In genomic region chr7:148084138-148084537, GRCh38 we compare ENCODE assay signal across 8 cellular contexts.
DNase-seq lines count a peak whose midpoint lies in the region; ATAC-seq and TF ChIP-seq lines count a peak whose summit lies in the region.

No MANE protein-coding gene starts in this region.

- H3K27me3 ChIP-seq in ascending aorta = no peaks in the 10 kb centered on the region
- no peaks in the 10 kb centered on the region for H3K27me3 ChIP-seq in iPS DF 6.9 (ENCODE audit: control insufficient read depth, insufficient read depth, low read length)

- H3K9me3 ChIP-seq in ascending aorta (no peaks in the 10 kb centered on the region), iPS DF 6.9 (ENCODE audit: control insufficient read depth, insufficient read depth, low read length) (no peaks in the 10 kb centered on the region)

- DNase-seq in activated T-cell treated with anti-CD3 and anti-CD28 coated beads for 24 hours (ENCODE audit: low read depth) (peak; percentile 2), activated T-cell treated with anti-CD3 and anti-CD28 coated beads for 4 hours (no peak), NCI-H2227 treated with DMSO at 0.1 percent for 48 hours (lab: John Stamatoyannopoulos, UW) (peak; percentile 88), ascending aorta (ENCODE audit: low spot score in 2 of 2) (no peak), iPS DF 6.9 (ENCODE audit: low read depth, low spot score) (peak; percentile 54), stromal cell of bone marrow (ENCODE audit: low read depth) (peak; percentile 59)

- peak; percentile 73 for ATAC-seq in HG03064 (IDR thresholded peaks at IDR 0.05; ENCODE audit: low read depth, unreplicated experiment)
- no peak for ATAC-seq in HG02852 (IDR thresholded peaks at IDR 0.05; ENCODE audit: unreplicated experiment)

- H3K4me3 ChIP-seq in ascending aorta = no peak overlapping the region
- no peak overlapping the region for H3K4me3 ChIP-seq in iPS DF 6.9 (ENCODE audit: low read length)

- intact Hi-C loops in ascending aorta (cut with DNase I) = loop anchor here (2.0 kb wide), 1 partner anchor 19 kb away; no protein-coding TSS in a partner anchor

- no peaks in the 10 kb centered on the region for H3K36me3 ChIP-seq in ascending aorta
- no peaks in the 10 kb centered on the region for H3K36me3 ChIP-seq in iPS DF 6.9 (ENCODE audit: control insufficient read depth, insufficient read depth, low read length)

- no peaks in the 10 kb centered on the region for H3K4me1 ChIP-seq in ascending aorta
- no peaks in the 10 kb centered on the region for H3K4me1 ChIP-seq in iPS DF 6.9 (ENCODE audit: control insufficient read depth, insufficient read depth, low read length)

- TF ChIP-seq CTCF in ascending aorta (IDR thresholded peaks at IDR 0.05) = peak in 2 of 3 experiments; percentile 27 to 63

- H3K27ac ChIP-seq in ascending aorta (no peak overlapping the region), iPS DF 6.9 (ENCODE audit: low read length) (no peak overlapping the region)

- no CpG with 5 or more reads among the region's 3 CpGs for WGBS in iPS DF 6.9 (ENCODE audit: insufficient coverage, insufficient read length)

Comparison
In these comparisons a context has a peak if more than half of its experiments do, and no peak if none do; other contexts are left out.
1. DNase-seq: peak in activated T-cell treated with anti-CD3 and anti-CD28 coated beads for 24 hours (single experiment), NCI-H2227 treated with DMSO at 0.1 percent for 48 hours (single experiment), iPS DF 6.9 (single experiment) and stromal cell of bone marrow (single experiment); none in activated T-cell treated with anti-CD3 and anti-CD28 coated beads for 4 hours (single experiment) and ascending aorta (0 of 2).